ENCODE assay signal across 8 cellular contexts in genomic region chr5:32027717-32028321, GRCh38.
DNase-seq lines count a peak whose midpoint lies in the region; ATAC-seq and TF ChIP-seq lines count a peak whose summit lies in the region.

No MANE protein-coding gene starts in this region.

- WGBS in liver: 40% methylated on average over 9 of the region's 9 CpGs

- peak overlapping the region; percentile 20 for H3K4me3 ChIP-seq in AG04449 (ENCODE audit: low read depth, low read length)
- H3K4me3 ChIP-seq in liver (ENCODE audit: low read depth in 1 of 3, low read length in 3 of 3): no peak overlapping the region

- CTCF ChIA-PET in AG04449 (lab: Yijun Ruan, JAX): interaction anchor here (1.1 to 1.8 kb wide), 4 partner anchors 11 to 219 kb away, joined by 3 to 8 read pairs (median 5); no protein-coding TSS in a partner anchor

- peak overlapping the region; percentile 25 to 64 for H3K27ac ChIP-seq in liver (ENCODE audit: low read depth in 1 of 2, low read length in 2 of 2)

- no peaks in the 10 kb centered on the region for H3K9me3 ChIP-seq in liver (ENCODE audit: control insufficient read depth in 4 of 4, low read length in 3 of 4)

- TF ChIP-seq RAD21 in liver (IDR thresholded peaks at IDR 0.05): peak in 1 of 2 donors; percentile 7

- DNase-seq in AG04449 (ENCODE audit: low read depth, low spot score): peak; percentile 77
- DNase-seq in NCI-H226: peak; percentile 95
- DNase-seq in dermis blood vessel endothelial cell: peak; percentile 92
- peak; percentile 70 for DNase-seq in ureter (ENCODE audit: low spot score)
- DNase-seq in DMS153 (lab: John Stamatoyannopoulos, UW): no peak

- no peaks in the 10 kb centered on the region for H3K4me1 ChIP-seq in liver (ENCODE audit: control insufficient read depth in 4 of 4, insufficient read depth in 4 of 4, low read length in 3 of 4)

- no peaks in the 10 kb centered on the region for H3K27me3 ChIP-seq in liver (ENCODE audit: control insufficient read depth in 4 of 4, insufficient read depth in 4 of 4, low read length in 3 of 4)

- ATAC-seq in GM18511 (IDR thresholded peaks at IDR 0.05; ENCODE audit: unreplicated experiment) (no peak), HG03095 (IDR thresholded peaks at IDR 0.05; ENCODE audit: unreplicated experiment) (no peak)

- H3K36me3 ChIP-seq in liver (ENCODE audit: control insufficient read depth in 4 of 4, insufficient read depth in 3 of 4, low read depth in 1 of 4, low read length in 3 of 4): no peaks in the 10 kb centered on the region

- no peak for TF ChIP-seq CTCF in AG04449 (IDR thresholded peaks at IDR 0.05; ENCODE audit: insufficient read depth, low read length, missing control alignments)
- TF ChIP-seq CTCF in liver (IDR thresholded peaks at IDR 0.05; ENCODE audit: low read depth, low read length, missing input control): no peak

- no peak overlapping the region for H3K9ac ChIP-seq in liver (ENCODE audit: low read depth in 1 of 2, low read length in 2 of 2)

- POLR2A ChIA-PET in AG04449 (lab: Yijun Ruan, JAX): interaction anchor here (1.2 kb wide), 1 partner anchor 40 kb away, joined by 5 read pairs; no protein-coding TSS in a partner anchor

TF ChIP-seq in liver, 16 proteins besides CTCF, POLR2A, EP300 and RAD21:
- TF ChIP-seq YY1 (IDR thresholded peaks at IDR 0.05) (no peak), GABPA (IDR thresholded peaks at IDR 0.05 in 1 of 2, conservative IDR thresholded peaks at IDR 0.05 in 1 of 2) (no peak), TAF1 (conservative IDR thresholded peaks at IDR 0.05) (no peak), JUND (IDR thresholded peaks at IDR 0.05) (peak; percentile 28 to 35), ZBTB33 (IDR thresholded peaks at IDR 0.05) (no peak), HNF4G (IDR thresholded peaks at IDR 0.05) (no peak), ATF3 (IDR thresholded peaks at IDR 0.05) (peak; percentile 38), NR2F2 (IDR thresholded peaks at IDR 0.05) (peak; percentile 58), FOXA1 (IDR thresholded peaks at IDR 0.05) (no peak), RXRA (IDR thresholded peaks at IDR 0.05) (peak in 1 of 2 donors; percentile 12), FOXA2 (IDR thresholded peaks at IDR 0.05) (no peak), SP1 (IDR thresholded peaks at IDR 0.05) (peak; percentile 60), HNF4A (conservative IDR thresholded peaks at IDR 0.05) (no peak), EGR1 (IDR thresholded peaks at IDR 0.05; ENCODE audit: low read depth in 2 of 2) (no peak)
- TF ChIP-seq, protein P1, sequence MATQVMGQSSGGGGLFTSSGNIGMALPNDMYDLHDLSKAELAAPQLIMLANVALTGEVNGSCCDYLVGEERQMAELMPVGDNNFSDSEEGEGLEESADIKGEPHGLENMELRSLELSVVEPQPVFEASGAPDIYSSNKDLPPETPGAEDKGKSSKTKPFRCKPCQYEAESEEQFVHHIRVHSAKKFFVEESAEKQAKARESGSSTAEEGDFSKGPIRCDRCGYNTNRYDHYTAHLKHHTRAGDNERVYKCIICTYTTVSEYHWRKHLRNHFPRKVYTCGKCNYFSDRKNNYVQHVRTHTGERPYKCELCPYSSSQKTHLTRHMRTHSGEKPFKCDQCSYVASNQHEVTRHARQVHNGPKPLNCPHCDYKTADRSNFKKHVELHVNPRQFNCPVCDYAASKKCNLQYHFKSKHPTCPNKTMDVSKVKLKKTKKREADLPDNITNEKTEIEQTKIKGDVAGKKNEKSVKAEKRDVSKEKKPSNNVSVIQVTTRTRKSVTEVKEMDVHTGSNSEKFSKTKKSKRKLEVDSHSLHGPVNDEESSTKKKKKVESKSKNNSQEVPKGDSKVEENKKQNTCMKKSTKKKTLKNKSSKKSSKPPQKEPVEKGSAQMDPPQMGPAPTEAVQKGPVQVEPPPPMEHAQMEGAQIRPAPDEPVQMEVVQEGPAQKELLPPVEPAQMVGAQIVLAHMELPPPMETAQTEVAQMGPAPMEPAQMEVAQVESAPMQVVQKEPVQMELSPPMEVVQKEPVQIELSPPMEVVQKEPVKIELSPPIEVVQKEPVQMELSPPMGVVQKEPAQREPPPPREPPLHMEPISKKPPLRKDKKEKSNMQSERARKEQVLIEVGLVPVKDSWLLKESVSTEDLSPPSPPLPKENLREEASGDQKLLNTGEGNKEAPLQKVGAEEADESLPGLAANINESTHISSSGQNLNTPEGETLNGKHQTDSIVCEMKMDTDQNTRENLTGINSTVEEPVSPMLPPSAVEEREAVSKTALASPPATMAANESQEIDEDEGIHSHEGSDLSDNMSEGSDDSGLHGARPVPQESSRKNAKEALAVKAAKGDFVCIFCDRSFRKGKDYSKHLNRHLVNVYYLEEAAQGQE (IDR thresholded peaks at IDR 0.05): no peak
- TF ChIP-seq, protein P2, sequence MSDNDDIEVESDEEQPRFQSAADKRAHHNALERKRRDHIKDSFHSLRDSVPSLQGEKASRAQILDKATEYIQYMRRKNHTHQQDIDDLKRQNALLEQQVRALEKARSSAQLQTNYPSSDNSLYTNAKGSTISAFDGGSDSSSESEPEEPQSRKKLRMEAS (IDR thresholded peaks at IDR 0.05): peak; percentile 39
